ENCODE assay signal across 18 cellular contexts in genomic region chr10:126216221-126216701, GRCh38.
DNase-seq lines count a peak whose midpoint lies in the region; FAIRE-seq and TF ChIP-seq lines count a peak whose summit lies in the region.
"Had no signal": no experiment of that assay in that cellular context is flagged by ENCODE, and none has a peak within 500 bp of the region (broad histone marks: within the 10 kb centered on the region; RNA-seq: fewer than 3 reads in every experiment).

No MANE protein-coding gene starts in this region.

- peaks cover 17% of the 10 kb centered on the region for H3K4me1 ChIP-seq in smooth muscle cell (ENCODE audit: low read depth)

- no peak overlapping the region for H3K4me3 ChIP-seq in astrocyte of the spinal cord (ENCODE audit: low read depth, low read length)
- no peak overlapping the region for H3K4me3 ChIP-seq in smooth muscle cell
- H3K4me3 ChIP-seq: cardiac muscle cell, prostate gland had no signal

- no peaks in the 10 kb centered on the region for H4K20me1 ChIP-seq in smooth muscle cell (ENCODE audit: low read depth)

- TF ChIP-seq POLR2A in GM12891 (IDR thresholded peaks at IDR 0.05; ENCODE audit: low read depth, low read length) = no peak

- no peak for FAIRE-seq in GM12891 (lab: Jason Lieb, UNC)
- FAIRE-seq: HepG2 had no signal

- H3K27me3 ChIP-seq in smooth muscle cell (ENCODE audit: low read depth) = no peaks in the 10 kb centered on the region
- H3K27me3 ChIP-seq: cardiac muscle cell had no signal

- no peak for TF ChIP-seq CTCF in astrocyte of the spinal cord (IDR thresholded peaks at IDR 0.05; ENCODE audit: low read depth, low read length)
- TF ChIP-seq CTCF in smooth muscle cell (IDR thresholded peaks at IDR 0.05; ENCODE audit: borderline replicate concordance, insufficient read depth, poor library complexity, severe bottlenecking) = no peak

- DNase-seq in GM04504 (ENCODE audit: low read depth) (peak; percentile 82), astrocyte of the spinal cord (ENCODE audit: low read depth, low spot score) (peak; percentile 60), hepatic stellate cell (ENCODE audit: low spot score) (peak; percentile 14), smooth muscle cell (lab: John Stamatoyannopoulos, UW; ENCODE audit: unreplicated experiment) (no peak), NCI-H1105 treated with DMSO at 0.1 percent for 48 hours (lab: John Stamatoyannopoulos, UW) (no peak), DMS 273 treated with DMSO at 0.1 percent for 48 hours (lab: John Stamatoyannopoulos, UW) (no peak), GM12891 (ENCODE audit: insufficient read length, low spot score) (no peak), activated T-cell treated with anti-CD3 and anti-CD28 coated beads for 4 hours (no peak)
- DNase-seq: activated CD8-positive, alpha-beta memory T cell treated with anti-CD3 and anti-CD28 coated beads for 24 hours; activated gamma-delta T cell; GF-D8; NCI-H146; NCI-H524 treated with DMSO at 0.1 percent for 48 hours; stimulated activated CD4-positive, alpha-beta T cell treated with anti-CD3 and anti-CD28 coated beads, Interleukin-4, amount 100 ng/mL, for 24 hours; stimulated activated naive CD4-positive, alpha-beta T cell treated with Interleukin-2 at 50 U/mL for 16 hours had no signal

- H3F3A ChIP-seq in smooth muscle cell (ENCODE audit: low read depth) = peaks cover 8% of the 10 kb centered on the region

- peaks cover 15% of the 10 kb centered on the region for H3K79me2 ChIP-seq in smooth muscle cell (ENCODE audit: low read depth)

- peak overlapping the region; percentile 73 for H3K27ac ChIP-seq in smooth muscle cell (ENCODE audit: low read depth)
- H3K27ac ChIP-seq: cardiac muscle cell, prostate gland had no signal

- H3K9ac ChIP-seq in smooth muscle cell (ENCODE audit: low read depth) = no peak overlapping the region

- in situ Hi-C loops in astrocyte of the spinal cord (cut with HindIII; ENCODE audit: low sequenced_read_pairs) = no loop called here

- no peaks in the 10 kb centered on the region for H3K9me3 ChIP-seq in smooth muscle cell (replicated peaks; ENCODE audit: low read depth)
- H3K9me3 ChIP-seq: prostate gland had no signal

- 8% methylated on average over 9 of the region's 9 CpGs for WGBS in smooth muscle cell (ENCODE audit: low lambda C conversion rate)

- no peaks in the 10 kb centered on the region for H3K36me3 ChIP-seq in smooth muscle cell (ENCODE audit: low read depth)
- H3K36me3 ChIP-seq: cardiac muscle cell, prostate gland had no signal

- peak overlapping the region; percentile 59 for H3K4me2 ChIP-seq in smooth muscle cell

- no peak overlapping the region for H2AFZ ChIP-seq in smooth muscle cell (ENCODE audit: low read depth)

TF ChIP-seq in GM12891, 5 proteins besides CTCF, POLR2A, EP300 and RAD21:
- TF ChIP-seq SPI1 (IDR thresholded peaks at IDR 0.05; ENCODE audit: low read depth, low read length) (no peak), POU2F2 (IDR thresholded peaks at IDR 0.05; ENCODE audit: low read depth, low read length) (no peak), PAX5 (IDR thresholded peaks at IDR 0.05; ENCODE audit: insufficient read depth, low read length, severe bottlenecking) (no peak), TAF1 (IDR thresholded peaks at IDR 0.05; ENCODE audit: low read depth, low read length) (no peak), POLR2AphosphoS5 (IDR thresholded peaks at IDR 0.05; ENCODE audit: low read depth, low read length) (no peak)

Comparison
In these comparisons a context has a peak if more than half of its experiments do, and no peak if none do; other contexts are left out.
1. DNase-seq: peak in GM04504 (single experiment), astrocyte of the spinal cord (single experiment) and hepatic stellate cell (single experiment); none in smooth muscle cell (single experiment), NCI-H1105 treated with DMSO at 0.1 percent for 48 hours (single experiment), DMS 273 treated with DMSO at 0.1 percent for 48 hours (single experiment), GM12891 (single experiment) and activated T-cell treated with anti-CD3 and anti-CD28 coated beads for 4 hours (single experiment).